9 cellular contexts compared by ENCODE assay signal in the genomic region with DNA sequence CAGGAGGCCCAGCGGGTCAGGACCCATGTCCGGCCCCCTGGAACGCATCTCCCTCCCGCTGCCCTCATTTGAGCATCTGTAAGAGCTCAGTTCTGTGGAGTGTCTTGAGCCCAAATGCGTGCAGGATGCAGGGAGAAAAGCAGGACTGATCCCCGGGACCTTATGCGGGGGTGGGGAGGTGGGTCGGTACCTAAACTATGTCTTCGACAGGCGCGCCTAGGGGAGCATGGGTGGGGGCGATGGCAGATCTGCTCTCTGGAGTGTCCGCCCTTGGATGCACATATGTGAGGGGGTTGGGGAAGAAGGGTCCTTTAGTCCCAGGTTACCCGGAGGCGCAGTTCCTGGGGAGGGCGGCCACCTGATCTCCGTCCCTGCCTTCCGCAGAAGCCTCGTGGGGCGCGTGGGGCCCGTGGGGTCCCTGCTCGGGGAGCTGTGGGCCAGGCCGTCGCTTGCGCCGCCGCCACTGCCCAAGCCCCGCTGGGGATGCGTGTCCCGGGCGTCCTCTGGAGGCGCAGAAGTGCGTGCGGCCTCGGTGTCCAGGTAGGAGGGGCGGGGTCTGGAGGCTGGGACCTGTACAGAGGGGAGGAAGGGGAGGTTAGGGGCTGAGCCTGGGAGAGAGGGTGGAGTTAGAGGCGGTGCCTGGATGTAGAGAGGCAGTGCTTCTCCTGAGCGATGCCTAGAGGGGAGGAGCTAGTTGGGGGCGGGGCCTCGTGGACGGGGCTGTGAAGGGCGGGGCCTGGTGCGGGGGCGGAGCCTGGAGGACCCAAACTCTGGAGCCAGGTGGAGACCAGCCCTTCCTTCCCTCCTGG. TPM values are rescaled to one million over a fixed set of nuclear protein-coding genes. Genes with fewer than 3 reads are reported as not detected.
DNase-seq lines count a peak whose midpoint lies in the region; ATAC-seq and TF ChIP-seq lines count a peak whose summit lies in the region.
"Had no signal": no experiment of that assay in that cellular context is flagged by ENCODE, and none has a peak within 500 bp of the region (broad histone marks: within the 10 kb centered on the region; RNA-seq: fewer than 3 reads in every experiment).

No MANE protein-coding gene starts in this region.

- H3K36me3 ChIP-seq in CD8-positive, alpha-beta T cell (ENCODE audit: insufficient read depth, low read length) = no peaks in the 10 kb centered on the region
- no peaks in the 10 kb centered on the region for H3K36me3 ChIP-seq in thoracic aorta

- peaks cover 27% of the 10 kb centered on the region for H3K4me1 Mint-ChIP-seq in CD8-positive, alpha-beta T cell (ENCODE audit: low read depth)
- peaks cover 15 to 38% (median 33%) of the 10 kb centered on the region in 4 donors for H3K4me1 Mint-ChIP-seq in naive thymus-derived CD8-positive, alpha-beta T cell

- no peaks in the 10 kb centered on the region for H3K9me3 ChIP-seq in CD8-positive, alpha-beta T cell (ENCODE audit: low read length)
- H3K9me3 ChIP-seq in thoracic aorta = no peaks in the 10 kb centered on the region

- H3K9me3 Mint-ChIP-seq in CD8-positive, alpha-beta T cell = no peaks in the 10 kb centered on the region
- no peaks in the 10 kb centered on the region for H3K9me3 Mint-ChIP-seq in naive thymus-derived CD8-positive, alpha-beta T cell
- H3K9me3 Mint-ChIP-seq: mesothelial cell of epicardium had no signal

- CTCF ChIA-PET in CD8-positive, alpha-beta T cell (lab: Charles Lee) = interaction anchor here (1.6 kb wide), 1 partner anchor 8 kb away, joined by 7 read pairs; no protein-coding TSS in a partner anchor

- POLR2A ChIA-PET in CD8-positive, alpha-beta T cell (lab: Charles Lee) = interaction anchor here (1.0 kb wide), 1 partner anchor 8 kb away, joined by 3 read pairs; no protein-coding TSS in a partner anchor
- POLR2A ChIA-PET in naive thymus-derived CD8-positive, alpha-beta T cell (lab: Charles Lee) = interaction anchor here (0.6 to 1.6 kb wide), 4 partner anchors 25 to 127 kb away, joined by 3 to 6 read pairs (median 4); partner anchors contain the start of gene NDUFA13

- peak; percentile 76 for ATAC-seq in CD8-positive, alpha-beta T cell
- ATAC-seq in HG03108 (IDR thresholded peaks at IDR 0.05; ENCODE audit: unreplicated experiment) (peak; percentile 58), thoracic aorta (ENCODE audit: insufficient number of reproducible peaks, low FRiP score, low read depth) (no peak), GM18861 (IDR thresholded peaks at IDR 0.05; ENCODE audit: unreplicated experiment) (no peak)
- peak; percentile 66 to 73 for ATAC-seq in naive thymus-derived CD8-positive, alpha-beta T cell

- H3K27ac Mint-ChIP-seq in CD8-positive, alpha-beta T cell = peak overlapping the region; percentile 18
- H3K27ac Mint-ChIP-seq in naive thymus-derived CD8-positive, alpha-beta T cell = peak overlapping the region in 5 of 10 donors; percentile 56 to 83 (median 65)
- H3K27ac Mint-ChIP-seq: mesothelial cell of epicardium had no signal

- no peaks in the 10 kb centered on the region for H3K27me3 ChIP-seq in CD8-positive, alpha-beta T cell (ENCODE audit: insufficient read depth, low read length)
- H3K27me3 ChIP-seq in thoracic aorta (replicated peaks; ENCODE audit: insufficient read depth) = no peaks in the 10 kb centered on the region

- peaks cover 39% of the 10 kb centered on the region for H3K4me1 ChIP-seq in CD8-positive, alpha-beta T cell (ENCODE audit: insufficient read depth, low read length)
- H3K4me1 ChIP-seq in thoracic aorta (ENCODE audit: control insufficient read depth in 1 of 2, low read depth in 2 of 2) = peaks cover 4 to 32% of the 10 kb centered on the region in 2 donors

- peak overlapping the region; percentile 58 for H3K4me3 ChIP-seq in CD8-positive, alpha-beta T cell (ENCODE audit: low read depth, low read length)
- H3K4me3 ChIP-seq in coronary artery = peak overlapping the region; percentile 57
- H3K4me3 ChIP-seq in thoracic aorta = peak overlapping the region; percentile 43

- peak; percentile 46 to 79 (median 72) for DNase-seq in CD8-positive, alpha-beta T cell
- peak; percentile 77 for DNase-seq in activated CD4-positive, CD25-positive, alpha-beta regulatory T cell treated with anti-CD3 and anti-CD28 coated beads, Interleukin-2, amount 50 U/mL, for 72 hours
- no peak for DNase-seq in coronary artery (ENCODE audit: low spot score)
- peak in 9 of 10 donors; percentile 50 to 79 (median 66) for DNase-seq in naive thymus-derived CD8-positive, alpha-beta T cell
- DNase-seq in thoracic aorta (ENCODE audit: low spot score) = no peak
- DNase-seq in DMS79 (lab: John Stamatoyannopoulos, UW) = no peak

- intact Hi-C loops in CD8-positive, alpha-beta T cell (cut with DNase I, micrococcal nuclease) = loop anchor here in 1 of 2 experiments (2.0 kb wide), 1 partner anchor 24 kb away; the partner anchor contains the start of gene NDUFA13

- H3K27me3 Mint-ChIP-seq in CD8-positive, alpha-beta T cell (ENCODE audit: low read depth) = no peaks in the 10 kb centered on the region
- peaks cover 0 to 6% (median 0%) of the 10 kb centered on the region in 5 donors for H3K27me3 Mint-ChIP-seq in naive thymus-derived CD8-positive, alpha-beta T cell

- no peak overlapping the region for H3K27ac ChIP-seq in CD8-positive, alpha-beta T cell (ENCODE audit: low read depth, low read length)
- H3K27ac ChIP-seq in coronary artery = no peak overlapping the region
- H3K27ac ChIP-seq in thoracic aorta = peak overlapping the region in 1 of 2 donors; percentile 37

- peak overlapping the region; percentile 69 for H3K4me3 Mint-ChIP-seq in CD8-positive, alpha-beta T cell
- peak overlapping the region; percentile 65 to 86 (median 76) for H3K4me3 Mint-ChIP-seq in naive thymus-derived CD8-positive, alpha-beta T cell
- H3K4me3 Mint-ChIP-seq: mesothelial cell of epicardium had no signal

- TF ChIP-seq CTCF in CD8-positive, alpha-beta T cell (IDR thresholded peaks at IDR 0.05) = no peak
- TF ChIP-seq CTCF in coronary artery (IDR thresholded peaks at IDR 0.05) = no peak
- TF ChIP-seq CTCF in thoracic aorta (IDR thresholded peaks at IDR 0.05) = no peak

- H3K36me3 Mint-ChIP-seq in CD8-positive, alpha-beta T cell = no peaks in the 10 kb centered on the region
- H3K36me3 Mint-ChIP-seq in naive thymus-derived CD8-positive, alpha-beta T cell = no peaks in the 10 kb centered on the region
- H3K36me3 Mint-ChIP-seq: mesothelial cell of epicardium had no signal

RNA-seq across cellular contexts. Expression of gene CILP2, which starts 2.8 kb away (rescaled TPM):
- total RNA-seq in CD8-positive, alpha-beta T cell = under 1 TPM; 0.71 to 0.81 TPM
- under 1 TPM; 0.31 to 0.41 TPM for total RNA-seq in naive thymus-derived CD8-positive, alpha-beta T cell
- polyA plus RNA-seq in naive thymus-derived CD8-positive, alpha-beta T cell = under 1 TPM in 2 of 3 donors, not detected in 1; 0.56 to 0.64 TPM
- total RNA-seq in thoracic aorta = 1 to 10 TPM in 1 of 2 donors, under 1 TPM in 1; 0.81 to 1.5 TPM

RNA-seq across cellular contexts. Expression of gene YJEFN3, which starts 12.2 kb away (rescaled TPM):
- total RNA-seq in CD8-positive, alpha-beta T cell = 1 to 10 TPM; 3.4 to 4.3 TPM
- total RNA-seq in naive thymus-derived CD8-positive, alpha-beta T cell = 10 to 100 TPM; 11.1 to 12.8 TPM
- polyA plus RNA-seq in naive thymus-derived CD8-positive, alpha-beta T cell = under 1 TPM in 2 of 3 donors, not detected in 1; 0.08 to 0.63 TPM
- 1 to 10 TPM; 2.0 to 7.9 TPM for total RNA-seq in thoracic aorta

RNA-seq across cellular contexts. Expression of gene NDUFA13, which starts 24.9 kb away (rescaled TPM):
- total RNA-seq in CD8-positive, alpha-beta T cell = 100 to 1,000 TPM; 151 to 166 TPM
- total RNA-seq in naive thymus-derived CD8-positive, alpha-beta T cell = 100 to 1,000 TPM; 177 to 180 TPM
- 100 to 1,000 TPM; 329 to 360 (median 338) TPM for polyA plus RNA-seq in naive thymus-derived CD8-positive, alpha-beta T cell
- total RNA-seq in thoracic aorta = 10 to 100 TPM; 15.5 to 60.8 TPM

RNA-seq across cellular contexts. Expression of gene TSSK6, which starts 25.6 kb away (rescaled TPM):
- 1 to 10 TPM; 3.6 to 3.7 TPM for total RNA-seq in CD8-positive, alpha-beta T cell
- total RNA-seq in naive thymus-derived CD8-positive, alpha-beta T cell = 10 to 100 TPM in 1 of 2 experiments, 1 to 10 TPM in 1; 9.3 to 10.8 TPM
- polyA plus RNA-seq in naive thymus-derived CD8-positive, alpha-beta T cell = 1 to 10 TPM in 2 of 3 donors, under 1 TPM in 1; 0.59 to 3.7 (median 3.1) TPM
- total RNA-seq in thoracic aorta = 1 to 10 TPM; 1.5 to 3.6 TPM

Comparison
In these comparisons a context has a peak if more than half of its experiments do, and no peak if none do; other contexts are left out.
1. ATAC-seq: peak in CD8-positive, alpha-beta T cell (single experiment), HG03108 (single experiment) and naive thymus-derived CD8-positive, alpha-beta T cell (2 of 2); none in thoracic aorta (single experiment) and GM18861 (single experiment).
2. DNase-seq: peak in CD8-positive, alpha-beta T cell (7 of 7), activated CD4-positive, CD25-positive, alpha-beta regulatory T cell treated with anti-CD3 and anti-CD28 coated beads, Interleukin-2, amount 50 U/mL, for 72 hours (single experiment) and naive thymus-derived CD8-positive, alpha-beta T cell (9 of 10); none in coronary artery (single experiment), thoracic aorta (single experiment) and DMS79 (single experiment).
3. Peak in every context shown above with its lines, with median percentiles within 50 percentile points of each other: H3K4me3 ChIP-seq.